Comparison of ENCODE assay signal across 6 cellular contexts in genomic region chr4:16265820-16266219, GRCh38.
"Had no signal": no experiment of that assay in that cellular context is flagged by ENCODE, and none has a peak within 500 bp of the region (broad histone marks: within the 10 kb centered on the region; RNA-seq: fewer than 3 reads in every experiment).

No MANE protein-coding gene starts in this region.

- ATAC-seq: GM23338, HepG2 had no signal

- H3K4me2 ChIP-seq: GM23338 had no signal

- H3K4me3 Mint-ChIP-seq: GM23338, H9, IgD-negative memory B cell had no signal

- H3K27ac ChIP-seq: HL-60 had no signal

- H3K27me3 Mint-ChIP-seq: IgD-negative memory B cell had no signal

- H3K27ac Mint-ChIP-seq: GM23338, IgD-negative memory B cell had no signal

- H3K4me3 ChIP-seq: GM23338 had no signal

- DNase-seq: H9, HCEC 1CT had no signal

- H3K4me1 Mint-ChIP-seq: GM23338 had no signal

- H3K9me3 Mint-ChIP-seq: GM23338, H9, IgD-negative memory B cell had no signal

- H2AFZ ChIP-seq: GM23338 had no signal
